In genomic region chr21:43902441-43902840, GRCh38 we compare ENCODE assay signal across 18 cellular contexts. TPM values are rescaled to one million over a fixed set of nuclear protein-coding genes. Genes with fewer than 3 reads are reported as not detected.
A peak's percentile ranks its signal among the peaks of the same experiment; 100 is the strongest.
DNase-seq lines count a peak whose midpoint lies in the region; ATAC-seq, FAIRE-seq and TF ChIP-seq lines count a peak whose summit lies in the region.
"Had no signal": no experiment of that assay in that cellular context is flagged by ENCODE, and none has a peak within 500 bp of the region (broad histone marks: within the 10 kb centered on the region; RNA-seq: fewer than 3 reads in every experiment).

No MANE protein-coding gene starts in this region.

- no peak overlapping the region for H3K27ac ChIP-seq in CD4-positive, CD25-positive, alpha-beta regulatory T cell (ENCODE audit: insufficient read depth, low read length, poor library complexity, severe bottlenecking)
- H3K27ac ChIP-seq in osteoblast (ENCODE audit: low read depth, low read length), result no peak overlapping the region
- H3K27ac ChIP-seq: BLaER1 treated with 17β-estradiol and CSF1 and Interleukin-3, amounts not matched to agents 10 nM and 100 nM; SJSA1 had no signal

- peaks cover 40% of the 10 kb centered on the region for H3K36me3 Mint-ChIP-seq in CD4-positive, CD25-positive, alpha-beta regulatory T cell

- H3K4me2 ChIP-seq in osteoblast (ENCODE audit: insufficient read depth, low read length), result no peak overlapping the region
- H3K4me2 ChIP-seq: BLaER1 treated with 17β-estradiol and CSF1 and Interleukin-3, amounts not matched to agents 10 nM and 100 nM had no signal

- peaks cover 54% of the 10 kb centered on the region for H3K79me2 ChIP-seq in osteoblast (ENCODE audit: insufficient read depth, low read length)

- DNase-seq in CD4-positive, CD25-positive, alpha-beta regulatory T cell, result no peak
- peak; percentile 15 to 76 for DNase-seq in NCI-H446 (lab: John Stamatoyannopoulos, UW)
- peak; percentile 39 for DNase-seq in fibroblast of mammary gland (ENCODE audit: low read depth)
- peak; percentile 44 for DNase-seq in osteoblast (ENCODE audit: insufficient read length, low spot score, missing footprints)
- no peak for DNase-seq in D721Med (ENCODE audit: insufficient read length, low spot score)
- DNase-seq in superior temporal gyrus (ENCODE audit: extremely low spot score), result no peak
- no peak for DNase-seq in SW 1271 (lab: John Stamatoyannopoulos, UW)
- DNase-seq in iPS-NIHi7 (ENCODE audit: extremely low spot score), result no peak
- DNase-seq: caudate nucleus, EL, mesenchymal stem cell, NCI-H2107, thyroid gland had no signal

- no peaks in the 10 kb centered on the region for H3K4me1 ChIP-seq in CD4-positive, CD25-positive, alpha-beta regulatory T cell (ENCODE audit: control insufficient read depth, insufficient read depth, low read length, poor library complexity, severe bottlenecking)
- H3K4me1 ChIP-seq in osteoblast (ENCODE audit: insufficient read depth, low read length), result no peaks in the 10 kb centered on the region

- H3K4me1 Mint-ChIP-seq in CD4-positive, CD25-positive, alpha-beta regulatory T cell, result peaks cover 12 to 33% (median 27%) of the 10 kb centered on the region in 4 donors

- H2AFZ ChIP-seq in osteoblast (ENCODE audit: low read length), result no peak overlapping the region

- peaks cover 0 to 4% (median 0%) of the 10 kb centered on the region in 7 donors for H3K9me3 Mint-ChIP-seq in CD4-positive, CD25-positive, alpha-beta regulatory T cell
- H3K9me3 Mint-ChIP-seq: activated naive CD4-positive, alpha-beta T cell treated with anti-CD3 and anti-CD28 coated beads, Interleukin-2, amount 50 U/mL, for 24 hours had no signal

- no peak for FAIRE-seq in D721Med (lab: Jason Lieb, UNC)
- FAIRE-seq: endometrium, GM12878 had no signal

- no peaks in the 10 kb centered on the region for H3K9me3 ChIP-seq in CD4-positive, CD25-positive, alpha-beta regulatory T cell (ENCODE audit: control insufficient read depth in 2 of 2, low read length in 2 of 2)
- H3K9me3 ChIP-seq in osteoblast (ENCODE audit: low read depth, low read length), result no peaks in the 10 kb centered on the region
- H3K9me3 ChIP-seq: SJSA1, thyroid gland had no signal

- H3K27ac Mint-ChIP-seq in CD4-positive, CD25-positive, alpha-beta regulatory T cell, result peak overlapping the region in 2 of 3 donors; percentile 28 to 85
- H3K27ac Mint-ChIP-seq: activated naive CD4-positive, alpha-beta T cell treated with anti-CD3 and anti-CD28 coated beads, Interleukin-2, amount 50 U/mL, for 24 hours had no signal

- no peak overlapping the region for H3K4me3 Mint-ChIP-seq in CD4-positive, CD25-positive, alpha-beta regulatory T cell
- H3K4me3 Mint-ChIP-seq: activated naive CD4-positive, alpha-beta T cell treated with anti-CD3 and anti-CD28 coated beads, Interleukin-2, amount 50 U/mL, for 24 hours had no signal

- no peaks in the 10 kb centered on the region for H3K27me3 ChIP-seq in CD4-positive, CD25-positive, alpha-beta regulatory T cell (ENCODE audit: control insufficient read depth, insufficient read depth, low read length)
- no peaks in the 10 kb centered on the region for H3K27me3 ChIP-seq in osteoblast (ENCODE audit: insufficient read depth, low read length)
- H3K27me3 ChIP-seq: BLaER1 treated with 17β-estradiol and CSF1 and Interleukin-3, amounts not matched to agents 10 nM and 100 nM; SJSA1; thyroid gland had no signal

- TF ChIP-seq CTCF in fibroblast of mammary gland (conservative IDR thresholded peaks at IDR 0.05; ENCODE audit: control insufficient read depth, insufficient read depth, low read depth, low read length) (no peak), osteoblast (IDR thresholded peaks at IDR 0.05; ENCODE audit: extremely low read depth, low read depth, low read length) (no peak), D721Med (IDR thresholded peaks at IDR 0.05; ENCODE audit: insufficient read depth, missing control alignments) (no peak)

- H4K20me1 ChIP-seq in osteoblast (ENCODE audit: insufficient read depth, low read length), result peaks cover 42% of the 10 kb centered on the region

- peaks cover 31% of the 10 kb centered on the region for H3K36me3 ChIP-seq in CD4-positive, CD25-positive, alpha-beta regulatory T cell (ENCODE audit: control insufficient read depth, insufficient read depth, low read length)
- H3K36me3 ChIP-seq in osteoblast (ENCODE audit: insufficient read depth, low read length), result peaks cover 2% of the 10 kb centered on the region

- H3K27me3 Mint-ChIP-seq in CD4-positive, CD25-positive, alpha-beta regulatory T cell, result no peaks in the 10 kb centered on the region
- H3K27me3 Mint-ChIP-seq: activated naive CD4-positive, alpha-beta T cell treated with anti-CD3 and anti-CD28 coated beads, Interleukin-2, amount 50 U/mL, for 24 hours had no signal

- ATAC-seq in CD4-positive, CD25-positive, alpha-beta regulatory T cell (ENCODE audit: low read depth in 2 of 2), result no peak
- ATAC-seq: GM12878 had no signal

- no peak overlapping the region for H3K4me3 ChIP-seq in CD4-positive, CD25-positive, alpha-beta regulatory T cell (ENCODE audit: low read depth, low read length)
- H3K4me3 ChIP-seq in fibroblast of mammary gland (ENCODE audit: control insufficient read depth, low read depth, low read length) (no peak overlapping the region), osteoblast (ENCODE audit: insufficient read depth, low read length) (no peak overlapping the region)
- H3K4me3 ChIP-seq: BLaER1 treated with 17β-estradiol and CSF1 and Interleukin-3, amounts not matched to agents 10 nM and 100 nM; GM12878; SJSA1; thyroid gland had no signal

RNA-seq across cellular contexts. Expression of gene AGPAT3, which starts 37.4 kb away (rescaled TPM):
- 67.8 TPM for total RNA-seq in CD4-positive, CD25-positive, alpha-beta regulatory T cell
- 10 to 100 TPM; 13.3 to 19.8 (median 17.4) TPM for polyA plus RNA-seq in CD4-positive, CD25-positive, alpha-beta regulatory T cell
- 37.4 and 47.4 TPM in 2 replicates for total RNA-seq in osteoblast

Comparison
In these comparisons a context has a peak if more than half of its experiments do, and no peak if none do; other contexts are left out.
1. DNase-seq: peak in NCI-H446 (2 of 2), fibroblast of mammary gland (single experiment) and osteoblast (single experiment); none in CD4-positive, CD25-positive, alpha-beta regulatory T cell (0 of 3), D721Med (single experiment), superior temporal gyrus (single experiment), SW 1271 (0 of 2) and iPS-NIHi7 (single experiment).